In genomic region chr9:75447281-75447680, GRCh38 we compare ENCODE assay signal across 1 cellular context.
TF ChIP-seq lines count a peak whose summit lies in the region.

No MANE protein-coding gene starts in this region.

TF ChIP-seq in H1, 55 proteins besides CTCF, POLR2A, EP300 and RAD21 (continued from another document):
- TF ChIP-seq SP4 (IDR thresholded peaks at IDR 0.05; ENCODE audit: low read length): no peak
